Comparison of ENCODE assay signal across 8 cellular contexts in genomic region chr1:154628122-154628405, GRCh38. TPM values are rescaled to one million over a fixed set of nuclear protein-coding genes. Genes with fewer than 3 reads are reported as not detected.
A peak's percentile ranks its signal among the peaks of the same experiment; 100 is the strongest.
DNase-seq lines count a peak whose midpoint lies in the region; ATAC-seq and TF ChIP-seq lines count a peak whose summit lies in the region.

No MANE protein-coding gene starts in this region.

- peak overlapping the region; percentile 100 for H2AFZ ChIP-seq in DND-41 (ENCODE audit: low read depth, low read length)

- H3K4me3 ChIP-seq in DND-41 (ENCODE audit: low read depth in 1 of 2, low read length in 2 of 2) (peak overlapping the region; percentile 97 to 99), colonic mucosa (peak overlapping the region; percentile 97), muscle layer of colon (ENCODE audit: low read depth in 1 of 2, low read length in 2 of 2) (peak overlapping the region; percentile 85 to 95)
- H3K4me3 ChIP-seq in Jurkat, Clone E6-1 (ENCODE audit: low read length): peak overlapping the region; percentile 88

- H3K79me2 ChIP-seq in DND-41 (ENCODE audit: insufficient read depth, low read length): peaks cover 50% of the 10 kb centered on the region

- peaks cover 9% of the 10 kb centered on the region for H3K9me3 ChIP-seq in DND-41 (ENCODE audit: insufficient read depth, low read length, severe bottlenecking)
- H3K9me3 ChIP-seq in colonic mucosa: no peaks in the 10 kb centered on the region
- peaks cover 6% of the 10 kb centered on the region for H3K9me3 ChIP-seq in muscle layer of colon (ENCODE audit: low read length)

- DNase-seq in DND-41 (no peak), colonic mucosa (no peak), hypothalamus (lab: John Stamatoyannopoulos, UW) (no peak), NCI-H2081 (lab: John Stamatoyannopoulos, UW) (no peak), NCI-H524 treated with DMSO at 0.1 percent for 48 hours (lab: John Stamatoyannopoulos, UW) (no peak), posterior cingulate gyrus (no peak)
- DNase-seq in Jurkat, Clone E6-1 (ENCODE audit: low read depth, low spot score): no peak

- H3K27me3 ChIP-seq in DND-41 (ENCODE audit: insufficient read depth, low read length, poor library complexity) (peaks cover 4% of the 10 kb centered on the region), colonic mucosa (no peaks in the 10 kb centered on the region), muscle layer of colon (ENCODE audit: control insufficient read depth in 1 of 2, insufficient read depth in 2 of 2, low read length in 2 of 2) (no peaks in the 10 kb centered on the region)

- TF ChIP-seq CTCF in DND-41 (IDR thresholded peaks at IDR 0.05; ENCODE audit: borderline replicate concordance, extremely low read depth, low read length, poor library complexity, severe bottlenecking): no peak
- no peak for TF ChIP-seq CTCF in colonic mucosa (IDR thresholded peaks at IDR 0.05)

- H3K9ac ChIP-seq in DND-41 (ENCODE audit: low read depth, low read length): peak overlapping the region; percentile 84
- peak overlapping the region; percentile 54 to 82 for H3K9ac ChIP-seq in colonic mucosa (ENCODE audit: low read depth in 2 of 2, low read length in 2 of 2)
- peak overlapping the region; percentile 79 for H3K9ac ChIP-seq in muscle layer of colon (ENCODE audit: low read length)

- peaks cover 27% of the 10 kb centered on the region for H3K4me1 ChIP-seq in DND-41 (ENCODE audit: insufficient read depth, low read length)
- H3K4me1 ChIP-seq in colonic mucosa: peaks cover 8% of the 10 kb centered on the region
- peaks cover 10% of the 10 kb centered on the region for H3K4me1 ChIP-seq in muscle layer of colon (ENCODE audit: insufficient read depth, low read length)

- peaks cover 28% of the 10 kb centered on the region; the same call in 1 of the 2 replicates for H4K20me1 ChIP-seq in DND-41 (ENCODE audit: insufficient read depth, low read length)

- H3K27ac ChIP-seq in DND-41 (ENCODE audit: low read length): peak overlapping the region; percentile 98
- peak overlapping the region; percentile 38 for H3K27ac ChIP-seq in colonic mucosa
- peak overlapping the region; percentile 94 for H3K27ac ChIP-seq in muscle layer of colon (ENCODE audit: low read depth, low read length)

- intact Hi-C loops in colonic mucosa (cut with DNase I): no loop called here
- intact Hi-C loops in posterior cingulate gyrus (cut with DNase I): no loop called here

- H3K36me3 ChIP-seq in DND-41 (ENCODE audit: insufficient read depth, low read length) (peaks cover 20% of the 10 kb centered on the region; the same call in 1 of the 2 replicates), colonic mucosa (no peaks in the 10 kb centered on the region), muscle layer of colon (ENCODE audit: insufficient read depth, low read length) (peaks cover 5% of the 10 kb centered on the region)

- H3K4me2 ChIP-seq in DND-41 (ENCODE audit: insufficient read depth, low read length): peak overlapping the region; percentile 96

- no peak; the same call in 2 of the 3 replicates for ATAC-seq in DND-41 (ENCODE audit: insufficient read depth, low read depth)

RNA-seq across cellular contexts. Expression of gene ADAR, which starts 20.1 kb away (rescaled TPM):
- polyA plus RNA-seq in Jurkat, Clone E6-1 (2012; ENCODE audit: insufficient read depth, insufficient read length): 85.5 TPM
- 100 to 1,000 TPM; 115 to 125 TPM for total RNA-seq in colonic mucosa

Comparison
In these comparisons a context has a peak if more than half of its experiments do, and no peak if none do; other contexts are left out.
1. H3K27ac ChIP-seq: peak in every context shown above with its lines; median percentile 98 in DND-41; 94 in muscle layer of colon; 38 in colonic mucosa.